Comparison of ENCODE assay signal across 8 cellular contexts in the genomic region with DNA sequence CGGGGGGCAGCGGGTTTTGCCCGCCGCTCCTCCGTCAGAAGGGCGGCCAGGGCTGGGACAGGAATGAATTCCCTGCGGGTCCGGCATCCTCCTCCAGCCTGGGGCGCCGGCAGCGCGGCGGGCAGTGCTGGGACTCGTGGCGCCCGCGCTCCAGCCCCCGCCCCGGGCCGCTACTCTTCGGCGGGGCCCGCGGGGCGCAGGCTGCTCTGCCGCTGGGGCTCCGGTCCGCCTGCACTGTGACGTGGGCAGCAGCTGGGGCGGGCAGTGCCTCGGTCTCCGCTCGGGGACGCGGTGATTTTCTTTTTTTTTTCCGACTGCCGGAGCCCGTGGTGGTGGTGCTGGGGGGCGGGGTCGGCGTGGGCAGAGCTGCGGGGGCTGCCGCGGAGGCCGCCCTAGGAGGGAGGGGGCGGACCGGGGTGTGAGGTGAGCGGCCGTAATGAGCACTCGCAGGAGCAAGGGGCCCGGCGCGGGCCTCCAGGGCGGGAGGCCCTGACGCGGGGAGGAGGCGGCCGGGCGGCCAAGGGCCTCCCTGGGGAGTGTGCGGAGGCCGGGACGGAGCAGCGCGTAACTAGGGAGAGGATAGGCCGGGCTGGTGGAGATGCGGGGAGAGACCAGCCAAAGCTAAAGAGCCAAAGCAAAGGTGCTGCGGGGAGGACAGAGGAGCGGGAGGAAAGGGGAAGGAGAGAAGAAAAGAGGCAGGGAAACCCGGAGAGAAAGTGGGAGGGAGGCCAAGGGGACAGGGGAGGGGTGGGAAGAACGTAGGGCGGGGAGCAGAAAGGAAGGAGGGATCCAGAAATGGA.
DNase-seq lines count a peak whose midpoint lies in the region; ATAC-seq and TF ChIP-seq lines count a peak whose summit lies in the region.

No MANE protein-coding gene starts in this region.

- H3K27me3 ChIP-seq in duodenal mucosa (ENCODE audit: control insufficient read depth in 1 of 2, insufficient read depth in 2 of 2, low read length in 2 of 2), result peaks cover 0 to 4% of the 10 kb centered on the region in 2 donors

- H3K9ac ChIP-seq in duodenal mucosa (ENCODE audit: low read depth in 1 of 2, low read length in 2 of 2), result peak overlapping the region; percentile 52 to 70

- no peak for TF ChIP-seq CTCF in 22Rv1 (IDR thresholded peaks at IDR 0.05)

- DNase-seq in NCI-H2171 (lab: John Stamatoyannopoulos, UW), result peak; percentile 42
- peak; percentile 32 to 43 for DNase-seq in activated CD4-positive, alpha-beta T cell treated with anti-CD3 and anti-CD28 coated beads, Interleukin-2, amount 50 U/mL, for 48 hours
- peak; percentile 47 for DNase-seq in left lobe of liver (ENCODE audit: low spot score)
- peak; percentile 54 for DNase-seq in stimulated activated CD4-positive, alpha-beta T cell treated with anti-CD3 and anti-CD28 coated beads, Interleukin-2, amount 100 ng/mL, for 4 hours (ENCODE audit: low read depth)

- peak overlapping the region; percentile 72 to 75 for H3K4me3 ChIP-seq in duodenal mucosa (ENCODE audit: low read depth in 1 of 2, low read length in 2 of 2)

- peaks cover 27 to 33% of the 10 kb centered on the region in 2 donors for H3K4me1 ChIP-seq in duodenal mucosa (ENCODE audit: control insufficient read depth in 1 of 2, insufficient read depth in 2 of 2, low read length in 2 of 2)

- H3K36me3 ChIP-seq in duodenal mucosa (ENCODE audit: control insufficient read depth in 1 of 2, insufficient read depth in 2 of 2, low read length in 2 of 2), result no peaks in the 10 kb centered on the region

- peak overlapping the region; percentile 87 for H3K27ac ChIP-seq in 22Rv1
- H3K27ac ChIP-seq in duodenal mucosa (ENCODE audit: low read depth, low read length), result peak overlapping the region; percentile 68

- H3K9me3 ChIP-seq in duodenal mucosa (ENCODE audit: control insufficient read depth in 1 of 2, low read length in 2 of 2), result no peaks in the 10 kb centered on the region

- ATAC-seq in GM18511 (IDR thresholded peaks at IDR 0.05; ENCODE audit: unreplicated experiment) (peak; percentile 45), left lobe of liver (peak; percentile 61), GM18519 (IDR thresholded peaks at IDR 0.05; ENCODE audit: low FRiP score, unreplicated experiment) (no peak)
